ENCODE assay signal across 19 cellular contexts in the genomic region with DNA sequence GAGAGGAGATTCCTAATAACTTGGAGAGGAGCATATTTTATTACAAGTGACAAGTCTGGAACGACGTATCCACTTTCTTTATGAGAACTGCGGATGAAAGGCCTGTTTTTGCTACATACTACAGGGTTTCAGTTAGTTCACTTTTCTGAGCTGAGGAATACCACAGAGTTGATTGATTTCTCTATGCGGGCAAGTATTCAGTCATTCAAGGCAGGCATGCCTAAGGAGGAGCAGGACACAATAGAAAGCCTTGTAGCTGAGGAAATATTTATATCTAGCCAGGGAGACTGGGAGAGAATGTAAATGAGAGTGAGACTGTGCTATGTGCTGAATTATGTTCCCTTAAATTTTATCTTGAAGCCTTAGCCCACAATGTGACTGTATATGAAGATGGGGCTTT.
"Had no signal": no experiment of that assay in that cellular context is flagged by ENCODE, and none has a peak within 500 bp of the region (broad histone marks: within the 10 kb centered on the region; RNA-seq: fewer than 3 reads in every experiment).

No MANE protein-coding gene starts in this region.

- H3K4me3 ChIP-seq: coronary artery, hepatocyte, psoas muscle, spleen, tibial nerve had no signal

- H3K4me3 Mint-ChIP-seq: endodermal cell; natural killer cell; stimulated activated memory B cell treated with anti-CD40 and anti-IgM and Interleukin-4, amounts not matched to agents 10 μg/mL and 1 μg/mL and 100 μg/mL, for 72 hours; stimulated activated naive CD8-positive, alpha-beta T cell treated with anti-CD3 and anti-CD28 coated beads, Interleukin-15, Interleukin-2, amounts not matched to agents 100 ng/mL and 50 ng/mL, for 24 hours had no signal

- H3K4me1 ChIP-seq: psoas muscle, spleen, tibial nerve had no signal

- H3K36me3 ChIP-seq: spleen, tibial nerve had no signal

- H3K9me3 ChIP-seq: psoas muscle, spleen, tibial nerve had no signal

- H3K27me3 ChIP-seq: foreskin keratinocyte, hepatocyte, spleen, tibial nerve had no signal

- ATAC-seq: foreskin keratinocyte, left colon, natural killer cell, psoas muscle, sciatic nerve had no signal

- H3K9me3 Mint-ChIP-seq: endodermal cell; stimulated activated naive CD8-positive, alpha-beta T cell treated with anti-CD3 and anti-CD28 coated beads, Interleukin-15, Interleukin-2, amounts not matched to agents 100 ng/mL and 50 ng/mL, for 24 hours had no signal

- H3K4me1 Mint-ChIP-seq: natural killer cell had no signal

- H2AFZ ChIP-seq: hepatocyte had no signal

- H3K27me3 Mint-ChIP-seq: stimulated activated memory B cell treated with anti-CD40 and anti-IgM and Interleukin-4, amounts not matched to agents 10 μg/mL and 1 μg/mL and 100 μg/mL, for 72 hours had no signal

- H3K27ac Mint-ChIP-seq: endodermal cell; natural killer cell; stimulated activated memory B cell treated with anti-CD40 and anti-IgM and Interleukin-4, amounts not matched to agents 10 μg/mL and 1 μg/mL and 100 μg/mL, for 72 hours; stimulated activated naive CD8-positive, alpha-beta T cell treated with anti-CD3 and anti-CD28 coated beads, Interleukin-15, Interleukin-2, amounts not matched to agents 100 ng/mL and 50 ng/mL, for 24 hours had no signal

- DNase-seq: effector CD4-positive, alpha-beta T cell; endodermal cell; erythroblast; head of caudate nucleus; left colon; natural killer cell; psoas muscle; retina; spleen; stimulated activated CD4-positive, alpha-beta T cell treated with anti-CD3 and anti-CD28 coated beads, Interleukin-15, amount 100 ng/mL, for 24 hours; stimulated activated CD4-positive, alpha-beta T cell treated with anti-CD3 and anti-CD28 coated beads, Interleukin-1b, Interleukin-23, amount 100 ng/mL, for 48 hours; stimulated activated CD4-positive, alpha-beta T cell treated with anti-CD3 and anti-CD28 coated beads, Interleukin-4, amount 100 ng/mL, for 24 hours had no signal

- H3K36me3 Mint-ChIP-seq: natural killer cell had no signal

- H3K27ac ChIP-seq: coronary artery, foreskin keratinocyte, hepatocyte, psoas muscle, spleen, tibial nerve had no signal

- H3K4me2 ChIP-seq: hepatocyte had no signal

- H3K79me2 ChIP-seq: hepatocyte had no signal
